8 cellular contexts compared by ENCODE assay signal in the genomic region with DNA sequence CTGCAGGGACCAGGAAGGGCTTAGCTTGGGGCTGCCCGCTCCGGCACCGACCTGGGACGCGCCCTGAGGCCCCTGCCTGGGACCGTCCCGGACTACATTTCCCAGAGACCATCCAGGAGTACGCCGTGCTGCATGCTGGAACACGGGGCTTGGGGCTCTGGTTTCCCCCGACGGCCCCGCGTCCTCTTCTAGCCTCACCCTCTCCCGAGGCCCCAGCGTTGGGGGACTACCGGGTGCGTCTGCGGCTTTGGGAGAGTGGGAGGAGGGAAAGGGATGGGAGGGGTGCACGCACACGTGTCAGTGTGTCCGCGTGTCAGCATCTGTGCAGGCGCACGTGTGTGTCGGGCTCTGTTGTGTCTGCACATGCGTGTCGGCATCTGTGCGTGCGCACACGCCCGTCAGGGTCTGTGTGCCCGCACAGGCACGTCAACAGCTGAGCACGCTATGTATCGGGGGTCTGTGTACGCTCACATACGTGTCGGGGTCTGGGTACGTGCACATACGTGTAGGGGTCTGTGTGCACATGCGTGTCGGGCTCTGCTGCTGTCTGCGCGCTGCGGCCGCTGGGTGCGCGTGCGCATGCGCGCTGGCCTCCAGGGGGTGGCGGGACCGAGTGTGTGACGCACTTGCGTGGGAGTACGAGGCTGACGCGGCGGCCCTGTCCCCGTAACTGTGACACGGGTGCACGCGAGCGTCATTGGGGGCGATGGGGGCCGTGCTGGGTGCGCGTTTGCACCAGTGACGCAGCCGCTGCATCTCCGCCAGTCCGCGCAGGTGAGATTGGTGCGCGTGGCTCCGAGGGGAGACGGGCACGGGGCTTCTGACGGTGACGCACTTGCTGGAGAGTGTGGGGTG. TPM values are rescaled to one million over a fixed set of nuclear protein-coding genes. Genes with fewer than 3 reads are reported as not detected.
DNase-seq lines count a peak whose midpoint lies in the region; ATAC-seq, FAIRE-seq and TF ChIP-seq lines count a peak whose summit lies in the region.

ZNF331 (plus strand) TSS at position 623 of the 855 bp plus-strand sequence. CDS start 31,232 bp downstream, outside the sequence.

- peak within 1 kb of the TSS; percentile 63; the same call in 1 of the 2 replicates for H2AFZ ChIP-seq in SK-N-SH (ENCODE audit: low read depth)

- TF ChIP-seq EP300 in SK-N-SH (IDR thresholded peaks at IDR 0.05; ENCODE audit: borderline replicate concordance in 1 of 2, low read depth in 1 of 2, low read length in 1 of 2) = no peak

- H3K27ac ChIP-seq in SK-N-SH (ENCODE audit: low read depth in 2 of 2, low read length in 1 of 2) = peak within 1 kb of the TSS in 1 of 2 experiments; percentile 56; a peak in 1 of 4 replicates
- H3K27ac ChIP-seq in adipose tissue (ENCODE audit: low read depth, low read length) = peak within 1 kb of the TSS; percentile 3
- H3K27ac ChIP-seq in right atrium auricular region = peak within 1 kb of the TSS; percentile 85 to 88

- H4K20me1 ChIP-seq in SK-N-SH (ENCODE audit: insufficient read depth) = no peaks in the 10 kb centered on the region

- peak within 1 kb of the TSS; percentile 62 for H3K4me2 ChIP-seq in SK-N-SH

- H3K4me1 ChIP-seq in SK-N-SH (ENCODE audit: control insufficient read depth in 1 of 2, insufficient read depth in 2 of 2, low read depth in 1 of 2, low read length in 1 of 2) (peaks cover 0 to 3% of the 10 kb centered on the region in 2 experiments; a peak in 1 of 4 replicates), right atrium auricular region (no peaks in the 10 kb centered on the region)

- POLR2A ChIA-PET in SK-N-SH (lab: Yijun Ruan, JAX) = interaction anchor here (0.7 kb wide), 1 partner anchor 17 kb away, joined by 3 read pairs; no protein-coding TSS in a partner anchor

- H3K9me2 ChIP-seq in SK-N-SH = no peaks in the 10 kb centered on the region

- peak; percentile 98 for FAIRE-seq in urothelium cell line (lab: Jason Lieb, UNC)

- peak within 1 kb of the TSS; percentile 43; the same call in 1 of the 2 replicates for H3K9ac ChIP-seq in SK-N-SH

- no peaks in the 10 kb centered on the region for H3K27me3 ChIP-seq in SK-N-SH (ENCODE audit: insufficient read depth)
- no peaks in the 10 kb centered on the region for H3K27me3 ChIP-seq in right atrium auricular region

- CTCF ChIA-PET in SK-N-SH (lab: Yijun Ruan, JAX) = no interaction called here

- no peaks in the 10 kb centered on the region for H3K79me2 ChIP-seq in SK-N-SH (ENCODE audit: insufficient read depth)

- TF ChIP-seq CTCF in AG10803 (conservative IDR thresholded peaks at IDR 0.05; ENCODE audit: low read length) (peak; percentile 47), SK-N-SH (IDR thresholded peaks at IDR 0.05) (peak; percentile 41), right atrium auricular region (IDR thresholded peaks at IDR 0.05) (peak in 1 of 2 donors; percentile 20)

- H3K36me3 ChIP-seq in SK-N-SH (replicated peaks in 1 of 2; ENCODE audit: control insufficient read depth in 1 of 2, insufficient read depth in 2 of 2, low read length in 1 of 2) = peaks cover 0 to 2% of the 10 kb centered on the region in 2 experiments
- H3K36me3 ChIP-seq in right atrium auricular region = peaks cover 3% of the 10 kb centered on the region

- no peaks in the 10 kb centered on the region for H3F3A ChIP-seq in SK-N-SH (replicated peaks; ENCODE audit: insufficient read depth)

- H3K9me3 ChIP-seq in SK-N-SH = no peaks in the 10 kb centered on the region
- H3K9me3 ChIP-seq in right atrium auricular region = no peaks in the 10 kb centered on the region

- no peak for TF ChIP-seq RAD21 in SK-N-SH (IDR thresholded peaks at IDR 0.05; ENCODE audit: low read length)

- ATAC-seq in GM19035 (IDR thresholded peaks at IDR 0.05; ENCODE audit: unreplicated experiment) (peak; percentile 73), HG03442 (IDR thresholded peaks at IDR 0.05; ENCODE audit: unreplicated experiment) (peak; percentile 68)

- 67% methylated on average over 63 of the region's 81 CpGs for WGBS in SK-N-SH (ENCODE audit: low lambda C conversion rate)
- 48 to 57% (median 53%) methylated on average over 81 of the region's 81 CpGs for WGBS in adipose tissue, 3 donors

- H3K4me3 ChIP-seq in AG10803 (ENCODE audit: low read length) = peak within 1 kb of the TSS; percentile 90
- H3K4me3 ChIP-seq in SK-N-SH (ENCODE audit: low read depth in 2 of 2, low read length in 1 of 2) = peak within 1 kb of the TSS; percentile 63 to 68
- H3K4me3 ChIP-seq in right atrium auricular region = peak within 1 kb of the TSS; percentile 65 to 71

- peak; percentile 72 for DNase-seq in AG10803 (ENCODE audit: low read depth)
- peak; percentile 88 for DNase-seq in SK-N-SH
- DNase-seq in right atrium auricular region (ENCODE audit: low spot score) = peak; percentile 90
- DNase-seq in putamen (ENCODE audit: low spot score) = peak; percentile 85
- DNase-seq in urothelium cell line (ENCODE audit: low spot score) = peak; percentile 86

TF ChIP-seq in SK-N-SH, 30 proteins besides CTCF, POLR2A, EP300 and RAD21 (continues in another document):
- TF ChIP-seq TCF12 (IDR thresholded peaks at IDR 0.05) = no peak
- TF ChIP-seq, protein P1, sequence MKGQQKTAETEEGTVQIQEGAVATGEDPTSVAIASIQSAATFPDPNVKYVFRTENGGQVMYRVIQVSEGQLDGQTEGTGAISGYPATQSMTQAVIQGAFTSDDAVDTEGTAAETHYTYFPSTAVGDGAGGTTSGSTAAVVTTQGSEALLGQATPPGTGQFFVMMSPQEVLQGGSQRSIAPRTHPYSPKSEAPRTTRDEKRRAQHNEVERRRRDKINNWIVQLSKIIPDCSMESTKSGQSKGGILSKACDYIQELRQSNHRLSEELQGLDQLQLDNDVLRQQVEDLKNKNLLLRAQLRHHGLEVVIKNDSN (IDR thresholded peaks at IDR 0.05; ENCODE audit: borderline replicate concordance, low read depth) = no peak
- TF ChIP-seq, protein P2, sequence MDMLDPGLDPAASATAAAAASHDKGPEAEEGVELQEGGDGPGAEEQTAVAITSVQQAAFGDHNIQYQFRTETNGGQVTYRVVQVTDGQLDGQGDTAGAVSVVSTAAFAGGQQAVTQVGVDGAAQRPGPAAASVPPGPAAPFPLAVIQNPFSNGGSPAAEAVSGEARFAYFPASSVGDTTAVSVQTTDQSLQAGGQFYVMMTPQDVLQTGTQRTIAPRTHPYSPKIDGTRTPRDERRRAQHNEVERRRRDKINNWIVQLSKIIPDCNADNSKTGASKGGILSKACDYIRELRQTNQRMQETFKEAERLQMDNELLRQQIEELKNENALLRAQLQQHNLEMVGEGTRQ (IDR thresholded peaks at IDR 0.05; ENCODE audit: borderline replicate concordance, low read depth, low read length) = no peak
- TF ChIP-seq GATA2 (CRISPR knock-in tag; IDR thresholded peaks at IDR 0.05) = no peak
- TF ChIP-seq, protein P3, sequence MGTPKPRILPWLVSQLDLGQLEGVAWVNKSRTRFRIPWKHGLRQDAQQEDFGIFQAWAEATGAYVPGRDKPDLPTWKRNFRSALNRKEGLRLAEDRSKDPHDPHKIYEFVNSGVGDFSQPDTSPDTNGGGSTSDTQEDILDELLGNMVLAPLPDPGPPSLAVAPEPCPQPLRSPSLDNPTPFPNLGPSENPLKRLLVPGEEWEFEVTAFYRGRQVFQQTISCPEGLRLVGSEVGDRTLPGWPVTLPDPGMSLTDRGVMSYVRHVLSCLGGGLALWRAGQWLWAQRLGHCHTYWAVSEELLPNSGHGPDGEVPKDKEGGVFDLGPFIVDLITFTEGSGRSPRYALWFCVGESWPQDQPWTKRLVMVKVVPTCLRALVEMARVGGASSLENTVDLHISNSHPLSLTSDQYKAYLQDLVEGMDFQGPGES (IDR thresholded peaks at IDR 0.05; ENCODE audit: low read depth, low read length) = no peak
- TF ChIP-seq TEAD4 (IDR thresholded peaks at IDR 0.05; ENCODE audit: borderline replicate concordance, insufficient read depth) = no peak
- TF ChIP-seq YY1 (IDR thresholded peaks at IDR 0.05; ENCODE audit: low read depth) = no peak
- TF ChIP-seq GABPA (IDR thresholded peaks at IDR 0.05; ENCODE audit: low read depth) = no peak
- no peak for TF ChIP-seq SIN3A (IDR thresholded peaks at IDR 0.05; ENCODE audit: borderline replicate concordance, low read depth, low read length)
- TF ChIP-seq ELF1 (IDR thresholded peaks at IDR 0.05) = no peak
- TF ChIP-seq, protein P4, sequence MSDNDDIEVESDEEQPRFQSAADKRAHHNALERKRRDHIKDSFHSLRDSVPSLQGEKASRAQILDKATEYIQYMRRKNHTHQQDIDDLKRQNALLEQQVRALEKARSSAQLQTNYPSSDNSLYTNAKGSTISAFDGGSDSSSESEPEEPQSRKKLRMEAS (IDR thresholded peaks at IDR 0.05; ENCODE audit: low read depth) = peak; percentile 87
- TF ChIP-seq, protein P5, sequence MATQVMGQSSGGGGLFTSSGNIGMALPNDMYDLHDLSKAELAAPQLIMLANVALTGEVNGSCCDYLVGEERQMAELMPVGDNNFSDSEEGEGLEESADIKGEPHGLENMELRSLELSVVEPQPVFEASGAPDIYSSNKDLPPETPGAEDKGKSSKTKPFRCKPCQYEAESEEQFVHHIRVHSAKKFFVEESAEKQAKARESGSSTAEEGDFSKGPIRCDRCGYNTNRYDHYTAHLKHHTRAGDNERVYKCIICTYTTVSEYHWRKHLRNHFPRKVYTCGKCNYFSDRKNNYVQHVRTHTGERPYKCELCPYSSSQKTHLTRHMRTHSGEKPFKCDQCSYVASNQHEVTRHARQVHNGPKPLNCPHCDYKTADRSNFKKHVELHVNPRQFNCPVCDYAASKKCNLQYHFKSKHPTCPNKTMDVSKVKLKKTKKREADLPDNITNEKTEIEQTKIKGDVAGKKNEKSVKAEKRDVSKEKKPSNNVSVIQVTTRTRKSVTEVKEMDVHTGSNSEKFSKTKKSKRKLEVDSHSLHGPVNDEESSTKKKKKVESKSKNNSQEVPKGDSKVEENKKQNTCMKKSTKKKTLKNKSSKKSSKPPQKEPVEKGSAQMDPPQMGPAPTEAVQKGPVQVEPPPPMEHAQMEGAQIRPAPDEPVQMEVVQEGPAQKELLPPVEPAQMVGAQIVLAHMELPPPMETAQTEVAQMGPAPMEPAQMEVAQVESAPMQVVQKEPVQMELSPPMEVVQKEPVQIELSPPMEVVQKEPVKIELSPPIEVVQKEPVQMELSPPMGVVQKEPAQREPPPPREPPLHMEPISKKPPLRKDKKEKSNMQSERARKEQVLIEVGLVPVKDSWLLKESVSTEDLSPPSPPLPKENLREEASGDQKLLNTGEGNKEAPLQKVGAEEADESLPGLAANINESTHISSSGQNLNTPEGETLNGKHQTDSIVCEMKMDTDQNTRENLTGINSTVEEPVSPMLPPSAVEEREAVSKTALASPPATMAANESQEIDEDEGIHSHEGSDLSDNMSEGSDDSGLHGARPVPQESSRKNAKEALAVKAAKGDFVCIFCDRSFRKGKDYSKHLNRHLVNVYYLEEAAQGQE (IDR thresholded peaks at IDR 0.05; ENCODE audit: low read depth, low read length) = no peak
- TF ChIP-seq JUND (IDR thresholded peaks at IDR 0.05) = no peak
- TF ChIP-seq RFX5 (IDR thresholded peaks at IDR 0.05; ENCODE audit: low read length) = no peak

RNA-seq across cellular contexts. Expression of gene ZNF331, which starts in this region (rescaled TPM):
- 7.2 and 8.9 TPM in 2 replicates for polyA plus RNA-seq in SK-N-SH (2012; rRNA removed)
- polyA plus RNA-seq in SK-N-SH (2012; cell fraction: cytosol; rRNA removed) = 3.0 and 4.2 TPM in 2 replicates
- 41.5 and 46.1 TPM in 2 replicates for polyA plus RNA-seq in SK-N-SH (2012; cell fraction: nucleus; rRNA removed)
- polyA plus RNA-seq in adipose tissue = 100 to 1,000 TPM in 1 of 3 donors, 10 to 100 TPM in 1, 1 to 10 TPM in 1; 7.6 to 200 (median 21.3) TPM
- total RNA-seq in right atrium auricular region = 10 to 100 TPM; 16.9 to 26.7 TPM
